26 cellular contexts compared by ENCODE assay signal in genomic region chr2:119814216-119814615, GRCh38.
"Had no signal": no experiment of that assay in that cellular context is flagged by ENCODE, and none has a peak within 500 bp of the region (broad histone marks: within the 10 kb centered on the region; RNA-seq: fewer than 3 reads in every experiment).

No MANE protein-coding gene starts in this region.

- H2AFZ ChIP-seq: neural progenitor cell, parathyroid adenoma had no signal

- H3K36me3 ChIP-seq: colonic mucosa, neural progenitor cell, transverse colon, uterus had no signal

- H3K4me2 ChIP-seq: neural progenitor cell, smooth muscle cell had no signal

- H3K4me1 Mint-ChIP-seq: neural progenitor cell had no signal

- FAIRE-seq: endometrium, keratinocyte had no signal

- H3K27me3 Mint-ChIP-seq: effector memory CD8-positive, alpha-beta T cell; progenitor cell of endocrine pancreas; stimulated activated naive CD8-positive, alpha-beta T cell treated with anti-CD3 and anti-CD28 coated beads, Interleukin-15, amount 100 ng/mL, for 72 hours had no signal

- H3K27ac ChIP-seq: colonic mucosa, esophagus squamous epithelium, lower lobe of right lung, neural progenitor cell, parathyroid adenoma, right atrium auricular region, suprapubic skin, transverse colon, upper lobe of right lung, uterus had no signal

- H3K4me1 ChIP-seq: colonic mucosa, neural progenitor cell, parathyroid adenoma, uterus had no signal

- H3K4me3 ChIP-seq: colonic mucosa, esophagus squamous epithelium, lower lobe of right lung, neural progenitor cell, right atrium auricular region, smooth muscle cell, suprapubic skin, transverse colon, upper lobe of right lung, uterus had no signal

- H3K9me3 ChIP-seq: colonic mucosa, esophagus squamous epithelium, suprapubic skin, transverse colon, uterus had no signal

- H3K27me3 ChIP-seq: colonic mucosa, esophagus squamous epithelium, neural progenitor cell, right atrium auricular region, suprapubic skin, transverse colon, upper lobe of right lung, uterus had no signal

- DNase-seq: colonic mucosa; effector memory CD8-positive, alpha-beta T cell; erythroblast; esophagus squamous epithelium; foreskin melanocyte; left ventricle myocardium superior; lower lobe of right lung; stimulated activated CD4-positive, alpha-beta T cell treated with anti-CD3 and anti-CD28 coated beads, Interleukin-12 subunit alpha, Interleukin-12 subunit beta, amount 100 ng/mL, for 4 hours; stimulated activated CD4-positive, alpha-beta T cell treated with anti-CD3 and anti-CD28 coated beads, Interleukin-1b, Interleukin-23, amount 100 ng/mL, for 48 hours; stimulated activated CD4-positive, alpha-beta T cell treated with anti-CD3 and anti-CD28 coated beads, Interleukin-4, amount 100 ng/mL, for 1 hour; stimulated activated CD8-positive, alpha-beta memory T cell treated with anti-CD3 and anti-CD28 coated beads, Interleukin-4, amount 100 ng/mL, for 48 hours; stimulated activated naive CD4-positive, alpha-beta T cell; stimulated activated naive CD8-positive, alpha-beta T cell treated with anti-CD3 and anti-CD28 coated beads, Interleukin-15, amount 100 ng/mL, for 72 hours; transverse colon; upper lobe of right lung; uterus had no signal

- H3K27ac Mint-ChIP-seq: nephron, neural progenitor cell, progenitor cell of endocrine pancreas had no signal

- ATAC-seq: effector memory CD8-positive, alpha-beta T cell; left ventricle myocardium superior; lower lobe of right lung; sciatic nerve; stimulated activated naive CD8-positive, alpha-beta T cell treated with anti-CD3 and anti-CD28 coated beads, Interleukin-15, amount 100 ng/mL, for 72 hours; upper lobe of right lung had no signal

- H3K9ac ChIP-seq: neural progenitor cell, parathyroid adenoma had no signal

- H3K4me3 Mint-ChIP-seq: effector memory CD8-positive, alpha-beta T cell; nephron; neural progenitor cell; stimulated activated naive CD8-positive, alpha-beta T cell treated with anti-CD3 and anti-CD28 coated beads, Interleukin-15, amount 100 ng/mL, for 72 hours had no signal
